ENCODE assay signal across 1 cellular context in the genomic region with DNA sequence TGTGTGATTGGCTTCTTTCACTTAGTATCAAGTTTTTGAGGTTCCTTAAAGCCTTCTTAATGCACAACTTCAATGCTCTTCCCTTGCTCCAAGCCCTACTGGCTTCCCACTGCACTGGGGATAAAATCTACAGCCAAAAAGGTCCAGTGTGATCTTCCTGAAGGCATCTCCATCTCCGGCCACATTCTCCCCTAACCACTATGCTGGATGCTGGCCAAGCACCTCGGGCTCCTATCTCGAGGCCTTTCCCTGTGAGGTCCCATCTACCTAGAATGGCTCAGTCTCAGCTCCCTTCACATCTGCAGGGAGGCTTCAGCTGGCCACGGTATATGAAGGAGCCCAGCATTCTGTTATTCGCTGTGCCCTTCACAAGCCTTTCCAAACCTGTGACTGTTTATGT.
TF ChIP-seq lines count a peak whose summit lies in the region.

No MANE protein-coding gene starts in this region.

TF ChIP-seq in HepG2, 621 proteins besides CTCF, POLR2A, EP300 and RAD21:
- TF ChIP-seq MED13 (CRISPR knock-in tag; IDR thresholded peaks at IDR 0.05) (no peak), ZSCAN30 (CRISPR knock-in tag; IDR thresholded peaks at IDR 0.05) (no peak), RBM39 (IDR thresholded peaks at IDR 0.05; ENCODE audit: low read depth, low read length, poor library complexity, severe bottlenecking) (no peak), PCBP2 (optimal IDR thresholded peaks at IDR 0.05; ENCODE audit: low read depth, low read length, poor library complexity, severe bottlenecking) (no peak), ZNF460 (CRISPR knock-in tag; IDR thresholded peaks at IDR 0.05; ENCODE audit: borderline replicate concordance) (no peak), FOXK2 (IDR thresholded peaks at IDR 0.05) (no peak)
